1 cellular context compared by ENCODE assay signal in genomic region chr1:26684763-26685162, GRCh38.
TF ChIP-seq lines count a peak whose summit lies in the region.

No MANE protein-coding gene starts in this region.

TF ChIP-seq in IMR-90, 13 proteins besides CTCF, POLR2A, EP300 and RAD21 (continued from another document):
- no peak for TF ChIP-seq USF2 (IDR thresholded peaks at IDR 0.05; ENCODE audit: low read depth, low read length)
- TF ChIP-seq CEBPB (IDR thresholded peaks at IDR 0.05; ENCODE audit: low read depth, low read length) = no peak
- TF ChIP-seq FOS (IDR thresholded peaks at IDR 0.05; ENCODE audit: low read depth, low read length) = no peak
- TF ChIP-seq MAZ (IDR thresholded peaks at IDR 0.05; ENCODE audit: borderline replicate concordance, low read depth, low read length) = no peak
- TF ChIP-seq RCOR1 (IDR thresholded peaks at IDR 0.05; ENCODE audit: insufficient replicate concordance, low read length) = no peak
- no peak for TF ChIP-seq RFX5 (IDR thresholded peaks at IDR 0.05; ENCODE audit: low read depth, low read length)
- no peak for TF ChIP-seq MAFK (IDR thresholded peaks at IDR 0.05; ENCODE audit: low read depth, low read length)
- TF ChIP-seq BHLHE40 (IDR thresholded peaks at IDR 0.05; ENCODE audit: low read depth, low read length) = no peak
